Comparison of ENCODE assay signal across 10 cellular contexts in genomic region chr7:17131060-17131345, GRCh38.
A peak's percentile ranks its signal among the peaks of the same experiment; 100 is the strongest.
DNase-seq lines count a peak whose midpoint lies in the region; ATAC-seq and TF ChIP-seq lines count a peak whose summit lies in the region.
"Had no signal": no experiment of that assay in that cellular context is flagged by ENCODE, and none has a peak within 500 bp of the region (broad histone marks: within the 10 kb centered on the region; RNA-seq: fewer than 3 reads in every experiment).

No MANE protein-coding gene starts in this region.

- BruUV-seq in Panc1 (replicated peaks; lab: Mats Ljungman, UMichigan): no TSS peak

- H3K4me2 ChIP-seq in DND-41 (ENCODE audit: insufficient read depth, low read length): no peak overlapping the region

- no peaks in the 10 kb centered on the region for H3K9me3 Mint-ChIP-seq in osteocyte (ENCODE audit: unreplicated experiment)
- H3K9me3 Mint-ChIP-seq in activated CD4-positive, alpha-beta memory T cell treated with anti-CD3 and anti-CD28 coated beads, Interleukin-2, amount 10 ng/mL, durations not matched to agents 7 days and 5 days: peaks cover 5% of the 10 kb centered on the region
- no peaks in the 10 kb centered on the region for H3K9me3 Mint-ChIP-seq in stimulated activated effector memory CD8-positive, alpha-beta T cell treated with anti-CD3 and anti-CD28 coated beads, Interleukin-12 subunit alpha, Interleukin-12 subunit beta, amount 100 ng/mL, for 72 hours

- H3K4me1 Mint-ChIP-seq in osteocyte (ENCODE audit: unreplicated experiment): peaks cover 18% of the 10 kb centered on the region
- peaks cover 35% of the 10 kb centered on the region for H3K4me1 Mint-ChIP-seq in activated CD4-positive, alpha-beta memory T cell treated with anti-CD3 and anti-CD28 coated beads, Interleukin-2, amount 10 ng/mL, durations not matched to agents 7 days and 5 days
- peaks cover 32% of the 10 kb centered on the region for H3K4me1 Mint-ChIP-seq in stimulated activated effector memory CD8-positive, alpha-beta T cell treated with anti-CD3 and anti-CD28 coated beads, Interleukin-12 subunit alpha, Interleukin-12 subunit beta, amount 100 ng/mL, for 72 hours

- ATAC-seq in DND-41 (ENCODE audit: insufficient read depth, low read depth) (no peak), Panc1 (no peak)
- no peak for ATAC-seq in stimulated activated effector memory CD8-positive, alpha-beta T cell treated with anti-CD3 and anti-CD28 coated beads, Interleukin-12 subunit alpha, Interleukin-12 subunit beta, amount 100 ng/mL, for 72 hours

- no peaks in the 10 kb centered on the region for H3K27me3 Mint-ChIP-seq in osteocyte (ENCODE audit: unreplicated experiment)
- no peaks in the 10 kb centered on the region for H3K27me3 Mint-ChIP-seq in activated CD4-positive, alpha-beta memory T cell treated with anti-CD3 and anti-CD28 coated beads, Interleukin-2, amount 10 ng/mL, durations not matched to agents 7 days and 5 days

- no peaks in the 10 kb centered on the region for H3K36me3 Mint-ChIP-seq in osteocyte (ENCODE audit: unreplicated experiment)
- peaks cover 12% of the 10 kb centered on the region for H3K36me3 Mint-ChIP-seq in activated CD4-positive, alpha-beta memory T cell treated with anti-CD3 and anti-CD28 coated beads, Interleukin-2, amount 10 ng/mL, durations not matched to agents 7 days and 5 days (ENCODE audit: low read depth)
- no peaks in the 10 kb centered on the region for H3K36me3 Mint-ChIP-seq in stimulated activated effector memory CD8-positive, alpha-beta T cell treated with anti-CD3 and anti-CD28 coated beads, Interleukin-12 subunit alpha, Interleukin-12 subunit beta, amount 100 ng/mL, for 72 hours

- DNase-seq in DND-41 (no peak), Panc1 (ENCODE audit: low read depth, low spot score) (no peak), iris pigment epithelial cell (ENCODE audit: low read depth) (peak; percentile 8), osteocyte (ENCODE audit: extremely low spot score, unreplicated experiment) (no peak), NCI-H774 (lab: John Stamatoyannopoulos, UW) (no peak), NCI-H345 treated with DMSO at 0.1 percent for 48 hours (lab: John Stamatoyannopoulos, UW; ENCODE audit: unreplicated experiment) (no peak)
- no peak for DNase-seq in activated CD4-positive, alpha-beta memory T cell treated with anti-CD3 and anti-CD28 coated beads, Interleukin-2, amount 10 ng/mL, durations not matched to agents 7 days and 5 days
- DNase-seq in stimulated activated effector memory CD8-positive, alpha-beta T cell treated with anti-CD3 and anti-CD28 coated beads, Interleukin-12 subunit alpha, Interleukin-12 subunit beta, amount 100 ng/mL, for 72 hours (ENCODE audit: low spot score in 2 of 2): no peak
- DNase-seq: activated CD4-positive, CD25-positive, alpha-beta regulatory T cell treated with anti-CD3 and anti-CD28 coated beads, Interleukin-2, amount 50 U/mL, for 72 hours; NCI-H187 had no signal

- H3K4me3 Mint-ChIP-seq in osteocyte (ENCODE audit: unreplicated experiment): no peak overlapping the region
- H3K4me3 Mint-ChIP-seq in activated CD4-positive, alpha-beta memory T cell treated with anti-CD3 and anti-CD28 coated beads, Interleukin-2, amount 10 ng/mL, durations not matched to agents 7 days and 5 days: no peak overlapping the region
- no peak overlapping the region for H3K4me3 Mint-ChIP-seq in stimulated activated effector memory CD8-positive, alpha-beta T cell treated with anti-CD3 and anti-CD28 coated beads, Interleukin-12 subunit alpha, Interleukin-12 subunit beta, amount 100 ng/mL, for 72 hours

- H3K27me3 ChIP-seq in DND-41 (ENCODE audit: insufficient read depth, low read length, poor library complexity) (no peaks in the 10 kb centered on the region), Panc1 (ENCODE audit: control insufficient read depth, insufficient read depth, low read length) (no peaks in the 10 kb centered on the region)

- H3K79me2 ChIP-seq in DND-41 (ENCODE audit: insufficient read depth, low read length): no peaks in the 10 kb centered on the region

- CTCF ChIA-PET in Panc1 (lab: Charles Lee): no interaction called here
- CTCF ChIA-PET in activated CD4-positive, alpha-beta memory T cell treated with anti-CD3 and anti-CD28 coated beads, Interleukin-2, amount 10 ng/mL, durations not matched to agents 7 days and 5 days (lab: Charles Lee): interaction anchor here (1.4 kb wide), 1 partner anchor 22 kb away, joined by 3 read pairs; no protein-coding TSS in a partner anchor

- peaks cover 4% of the 10 kb centered on the region; the same call in 1 of the 2 replicates for H3K4me1 ChIP-seq in DND-41 (ENCODE audit: insufficient read depth, low read length)
- H3K4me1 ChIP-seq in Panc1 (ENCODE audit: control insufficient read depth, insufficient read depth, low read length): peaks cover 5% of the 10 kb centered on the region; the same call in 1 of the 2 replicates

- H2AFZ ChIP-seq in DND-41 (ENCODE audit: low read depth, low read length): peak overlapping the region; percentile 47; the same call in 1 of the 2 replicates

- H3K27ac ChIP-seq in DND-41 (ENCODE audit: low read length): no peak overlapping the region
- H3K27ac ChIP-seq in Panc1 (ENCODE audit: low read length): peak overlapping the region; percentile 19; the same call in 1 of the 2 replicates

- H3K9me3 ChIP-seq in DND-41 (ENCODE audit: insufficient read depth, low read length, severe bottlenecking): no peaks in the 10 kb centered on the region
- H3K9me3 ChIP-seq in Panc1 (ENCODE audit: control insufficient read depth, insufficient read depth, low read depth, low read length): no peaks in the 10 kb centered on the region

- peak overlapping the region; percentile 51 for H3K27ac Mint-ChIP-seq in osteocyte (ENCODE audit: unreplicated experiment)
- no peak overlapping the region for H3K27ac Mint-ChIP-seq in activated CD4-positive, alpha-beta memory T cell treated with anti-CD3 and anti-CD28 coated beads, Interleukin-2, amount 10 ng/mL, durations not matched to agents 7 days and 5 days
- H3K27ac Mint-ChIP-seq in stimulated activated effector memory CD8-positive, alpha-beta T cell treated with anti-CD3 and anti-CD28 coated beads, Interleukin-12 subunit alpha, Interleukin-12 subunit beta, amount 100 ng/mL, for 72 hours: no peak overlapping the region

- in situ Hi-C loops in Panc1 (cut with HindIII; ENCODE audit: low pct_unique_long_range_greater_than_20kb, low sequenced_read_pairs): no loop called here

- H3K9ac ChIP-seq in DND-41 (ENCODE audit: low read depth, low read length): no peak overlapping the region

- H3K36me3 ChIP-seq in DND-41 (ENCODE audit: insufficient read depth, low read length) (no peaks in the 10 kb centered on the region), Panc1 (ENCODE audit: control insufficient read depth, insufficient read depth, low read length) (no peaks in the 10 kb centered on the region)

- POLR2A ChIA-PET in Panc1 (lab: Charles Lee): no interaction called here
- POLR2A ChIA-PET in activated CD4-positive, alpha-beta memory T cell treated with anti-CD3 and anti-CD28 coated beads, Interleukin-2, amount 10 ng/mL, durations not matched to agents 7 days and 5 days (lab: Charles Lee): no interaction called here

- TF ChIP-seq CTCF in DND-41 (IDR thresholded peaks at IDR 0.05; ENCODE audit: borderline replicate concordance, extremely low read depth, low read length, poor library complexity, severe bottlenecking) (no peak), Panc1 (IDR thresholded peaks at IDR 0.05) (no peak), osteocyte (IDR thresholded peaks at IDR 0.05) (no peak)

- H3K4me3 ChIP-seq in DND-41 (ENCODE audit: low read depth in 1 of 2, low read length in 2 of 2): no peak overlapping the region
- peak overlapping the region in 1 of 2 experiments; percentile 12; a peak in 1 of 4 replicates for H3K4me3 ChIP-seq in Panc1 (ENCODE audit: low read depth in 2 of 2, low read length in 2 of 2)

- intact Hi-C loops in Panc1 (cut with micrococcal nuclease; ENCODE audit: unreplicated experiment): no loop called here

- H4K20me1 ChIP-seq in DND-41 (ENCODE audit: insufficient read depth, low read length): no peaks in the 10 kb centered on the region
